8 cellular contexts compared by ENCODE assay signal in genomic region chr17:74972107-74972972, GRCh38. TPM values are rescaled to one million over a fixed set of nuclear protein-coding genes. Genes with fewer than 3 reads are reported as not detected.
DNase-seq lines count a peak whose midpoint lies in the region; ATAC-seq lines count a peak whose summit lies in the region.

Gene HID1, minus strand, starts transcription at chr17:74972759. Its CDS starts 103 bp downstream, at chr17:74972656.

- no peak within 1 kb of the TSS for H2BK5ac ChIP-seq in mesendoderm (ENCODE audit: low read length)

- H2BK15ac ChIP-seq in mesendoderm (replicated peaks; ENCODE audit: low read depth) = no peak within 1 kb of the TSS

- H4K8ac ChIP-seq in mesendoderm (ENCODE audit: low read depth, low read length) = no peak within 1 kb of the TSS

- no peak within 1 kb of the TSS for H3K18ac ChIP-seq in mesendoderm (ENCODE audit: low read length)

- H3K4me2 ChIP-seq in mesendoderm (ENCODE audit: low read length) = peak within 1 kb of the TSS; percentile 44

- no peak within 1 kb of the TSS for H4K5ac ChIP-seq in mesendoderm (ENCODE audit: low read length)

- no CpG with 5 or more reads among the region's 95 CpGs for WGBS in mesendoderm (ENCODE audit: extremely low coverage, insufficient coverage, low lambda C conversion rate)

- H3K79me2 ChIP-seq in mesendoderm (ENCODE audit: control insufficient read depth, insufficient read depth, low read length) = no peaks in the 10 kb centered on the region

- no peak within 1 kb of the TSS for H3K4me3 ChIP-seq in mesendoderm (ENCODE audit: low read length)

- no peak within 1 kb of the TSS for H2AK5ac ChIP-seq in mesendoderm (ENCODE audit: low read length)

- H2BK120ac ChIP-seq in mesendoderm (ENCODE audit: low read depth, low read length) = no peak within 1 kb of the TSS

- H3K27me3 ChIP-seq in mesendoderm (ENCODE audit: insufficient read depth, low read length, poor library complexity) = peaks cover 6% of the 10 kb centered on the region

- peak within 1 kb of the TSS; percentile 60 for H3K56ac ChIP-seq in mesendoderm (ENCODE audit: low read length)

- no peaks in the 10 kb centered on the region for H3K79me1 ChIP-seq in mesendoderm (ENCODE audit: low read length)

- no peak within 1 kb of the TSS for H3K4ac ChIP-seq in mesendoderm (ENCODE audit: low read depth, low read length)

- no peak within 1 kb of the TSS for H3K27ac ChIP-seq in mesendoderm (ENCODE audit: low read depth, low read length)

- peaks cover 3% of the 10 kb centered on the region for H3K4me1 ChIP-seq in mesendoderm (ENCODE audit: control insufficient read depth, low read depth, low read length)

- no peaks in the 10 kb centered on the region for H3K36me3 ChIP-seq in mesendoderm (ENCODE audit: control insufficient read depth, insufficient read depth, low read length)

- no peak within 1 kb of the TSS for H3K23ac ChIP-seq in mesendoderm (ENCODE audit: low read length)

- H3K9ac ChIP-seq in mesendoderm (ENCODE audit: low read length) = peak within 1 kb of the TSS; percentile 36

- ATAC-seq in GM19463 (IDR thresholded peaks at IDR 0.05; ENCODE audit: unreplicated experiment) = no peak
- no peak for ATAC-seq in HG03039 (IDR thresholded peaks at IDR 0.05; ENCODE audit: unreplicated experiment)

- DNase-seq in GM03348 (ENCODE audit: low spot score) (peak; percentile 68), NCI-H2171 (lab: John Stamatoyannopoulos, UW) (peak; percentile 78), mesendoderm (peak; percentile 74)
- peak; percentile 44 to 76 for DNase-seq in activated CD8-positive, alpha-beta memory T cell treated with anti-CD3 and anti-CD28 coated beads for 1 hour (ENCODE audit: extremely low read depth in 1 of 2, low read depth in 1 of 2)
- peak; percentile 78 for DNase-seq in effector CD4-positive, alpha-beta T cell
- peak; percentile 47 to 72 (median 50) for DNase-seq in stimulated activated CD4-positive, alpha-beta T cell treated with anti-CD3 and anti-CD28 coated beads, TNF-alpha, amount 100 ng/mL, for 48 hours (ENCODE audit: low read depth in 3 of 3)

RNA-seq across cellular contexts. Expression of gene HID1, which starts in this region (rescaled TPM):
- 5.3 TPM for polyA plus RNA-seq in mesendoderm (2013, experiment 1 of 2)
- 5.6 TPM for polyA plus RNA-seq in mesendoderm (2013, experiment 2 of 2)
